22 cellular contexts compared by ENCODE assay signal in genomic region chr5:59484618-59485017, GRCh38.
DNase-seq lines count a peak whose midpoint lies in the region; ATAC-seq, FAIRE-seq and TF ChIP-seq lines count a peak whose summit lies in the region.
"Had no signal": no experiment of that assay in that cellular context is flagged by ENCODE, and none has a peak within 500 bp of the region (broad histone marks: within the 10 kb centered on the region; RNA-seq: fewer than 3 reads in every experiment).

No MANE protein-coding gene starts in this region.

- peaks cover 0 to 7% (median 1%) of the 10 kb centered on the region in 4 experiments; a peak in 2 of 7 replicates for H3K4me1 ChIP-seq in H1 (replicated peaks in 1 of 4; ENCODE audit: control insufficient read depth in 3 of 4, insufficient read depth in 4 of 4, low read length in 3 of 4)
- H3K4me1 ChIP-seq in right lobe of liver, result no peaks in the 10 kb centered on the region

- H3K4me3 Mint-ChIP-seq in activated T-cell treated with anti-CD3 and anti-CD28 coated beads, Interleukin-2, amount 50 U/mL, for 72 hours, result peak overlapping the region; percentile 73 to 86
- H3K4me3 Mint-ChIP-seq: activated CD4-positive, alpha-beta T cell treated with anti-CD3 and anti-CD28 coated beads, Interleukin-2, amount 10 ng/mL, durations not matched to agents 7 days and 5 days; CD4-positive, alpha-beta T cell; central memory CD8-positive, alpha-beta T cell; HFFc6; stimulated activated memory B cell treated with anti-CD40 and anti-IgM and Interleukin-4, amounts not matched to agents 10 μg/mL and 1 μg/mL and 100 μg/mL, for 72 hours had no signal

- H3K4me1 Mint-ChIP-seq in activated T-cell treated with anti-CD3 and anti-CD28 coated beads, Interleukin-2, amount 50 U/mL, for 72 hours (ENCODE audit: low read depth), result peaks cover 29% of the 10 kb centered on the region
- H3K4me1 Mint-ChIP-seq: central memory CD8-positive, alpha-beta T cell; stimulated activated memory B cell treated with anti-CD40 and anti-IgM and Interleukin-4, amounts not matched to agents 10 μg/mL and 1 μg/mL and 100 μg/mL, for 72 hours had no signal

- H3K9me3 ChIP-seq in SK-N-MC (ENCODE audit: low read depth, low read length) (no peaks in the 10 kb centered on the region), H1 (ENCODE audit: insufficient read depth in 2 of 2, low read depth in 1 of 2, low read length in 1 of 2) (no peaks in the 10 kb centered on the region; a peak in 1 of 4 replicates), MG63 (no peaks in the 10 kb centered on the region), right lobe of liver (no peaks in the 10 kb centered on the region)
- H3K9me3 ChIP-seq: gastroesophageal sphincter, right atrium auricular region, tibial artery had no signal

- no peak overlapping the region for H2BK120ac ChIP-seq in H1 (replicated peaks; ENCODE audit: low read depth, low read length)

- H4K5ac ChIP-seq in H1 (ENCODE audit: insufficient read length, low read depth, low read length), result no peak overlapping the region

- peaks cover 25% of the 10 kb centered on the region for H3K27me3 Mint-ChIP-seq in activated T-cell treated with anti-CD3 and anti-CD28 coated beads, Interleukin-2, amount 50 U/mL, for 72 hours (ENCODE audit: low read depth)
- H3K27me3 Mint-ChIP-seq: CD4-positive, alpha-beta T cell; central memory CD8-positive, alpha-beta T cell; stimulated activated memory B cell treated with anti-CD40 and anti-IgM and Interleukin-4, amounts not matched to agents 10 μg/mL and 1 μg/mL and 100 μg/mL, for 72 hours had no signal

- intact Hi-C loops in left colon (cut with DNase I, micrococcal nuclease) (no loop called here), right lobe of liver (cut with DNase I) (no loop called here)

- H3K18ac ChIP-seq in H1 (ENCODE audit: extremely low read depth, low read length), result no peak overlapping the region

- H3K4me2 ChIP-seq in H1 (ENCODE audit: insufficient read depth in 1 of 2, low read depth in 2 of 2, low read length in 2 of 2), result no peak overlapping the region

- H4K20me1 ChIP-seq in H1 (replicated peaks in 1 of 2; ENCODE audit: control insufficient read depth in 1 of 2, insufficient read depth in 2 of 2, low read length in 2 of 2), result no peaks in the 10 kb centered on the region

- H3K36me3 ChIP-seq in SK-N-MC (ENCODE audit: insufficient read depth, low read length), result no peaks in the 10 kb centered on the region
- H3K36me3 ChIP-seq in H1 (ENCODE audit: control insufficient read depth in 2 of 4, insufficient read depth in 4 of 4, low read length in 3 of 4), result no peaks in the 10 kb centered on the region
- H3K36me3 ChIP-seq in MG63, result no peaks in the 10 kb centered on the region
- no peaks in the 10 kb centered on the region for H3K36me3 ChIP-seq in right lobe of liver
- H3K36me3 ChIP-seq: gastroesophageal sphincter, right atrium auricular region, tibial artery had no signal

- no peaks in the 10 kb centered on the region for H3K23me2 ChIP-seq in H1 (ENCODE audit: low read depth, low read length)

- no peak for TF ChIP-seq EP300 in H1 (IDR thresholded peaks at IDR 0.05; ENCODE audit: borderline replicate concordance in 1 of 2, low read depth in 2 of 2, low read length in 2 of 2)

- no peaks in the 10 kb centered on the region for H3K27me3 ChIP-seq in H1 (replicated peaks in 1 of 4; ENCODE audit: control insufficient read depth in 3 of 4, extremely low read depth in 1 of 4, insufficient read depth in 3 of 4, low read length in 3 of 4)
- H3K27me3 ChIP-seq in MG63, result no peaks in the 10 kb centered on the region
- H3K27me3 ChIP-seq in right lobe of liver, result no peaks in the 10 kb centered on the region
- H3K27me3 ChIP-seq: gastroesophageal sphincter, right atrium auricular region, tibial artery had no signal

- H3K79me2 ChIP-seq in H1 (ENCODE audit: control insufficient read depth in 1 of 2, insufficient read depth in 2 of 2, low read length in 2 of 2), result no peaks in the 10 kb centered on the region

- 90% methylated on average over 2 of the region's 2 CpGs; no CpG with 5 or more reads in 1 of the 2 experiments for WGBS in H1 (ENCODE audit: extremely low coverage in 1 of 2, insufficient coverage in 1 of 2, insufficient read length in 1 of 2, insufficient replicate concordance in 2 of 2, low coverage in 1 of 2, low lambda C conversion rate in 2 of 2, missing lambda C conversion rate in 1 of 2), 2 experiments
- WGBS in right lobe of liver (ENCODE audit: insufficient coverage, low coverage, low lambda C conversion rate, missing lambda C conversion rate), result 69% methylated on average over 2 of the region's 2 CpGs

- H3K27ac Mint-ChIP-seq in activated T-cell treated with anti-CD3 and anti-CD28 coated beads, Interleukin-2, amount 50 U/mL, for 72 hours, result peak overlapping the region; percentile 78
- H3K27ac Mint-ChIP-seq: activated CD4-positive, alpha-beta T cell treated with anti-CD3 and anti-CD28 coated beads, Interleukin-2, amount 10 ng/mL, durations not matched to agents 7 days and 5 days; CD4-positive, alpha-beta T cell; HFFc6; stimulated activated memory B cell treated with anti-CD40 and anti-IgM and Interleukin-4, amounts not matched to agents 10 μg/mL and 1 μg/mL and 100 μg/mL, for 72 hours had no signal

- H3K9ac ChIP-seq in SK-N-MC (ENCODE audit: insufficient read length), result peak overlapping the region; percentile 14
- H3K9ac ChIP-seq in H1 (replicated peaks in 1 of 4; ENCODE audit: extremely low read depth in 1 of 4, low read depth in 3 of 4, low read length in 3 of 4), result no peak overlapping the region

- H4K8ac ChIP-seq in H1 (ENCODE audit: extremely low read depth, insufficient read depth, low read length), result no peak overlapping the region

- H3K23ac ChIP-seq in H1 (ENCODE audit: insufficient read length), result no peak overlapping the region

- no peak overlapping the region for H2BK20ac ChIP-seq in H1 (ENCODE audit: low read length)

- TF ChIP-seq POLR2A in H1 (IDR thresholded peaks at IDR 0.05; ENCODE audit: control extremely low read depth in 1 of 2, low read depth in 2 of 2, low read length in 2 of 2) (no peak), right lobe of liver (IDR thresholded peaks at IDR 0.05) (no peak)

- peak overlapping the region; percentile 93 for H3K27ac ChIP-seq in SK-N-MC
- H3K27ac ChIP-seq in H1 (ENCODE audit: low read depth, low read length), result no peak overlapping the region
- H3K27ac ChIP-seq in right lobe of liver, result no peak overlapping the region
- H3K27ac ChIP-seq: gastroesophageal sphincter, right atrium auricular region, tibial artery had no signal

- peak overlapping the region; percentile 18; the same call in 1 of the 2 replicates for H2BK12ac ChIP-seq in H1 (ENCODE audit: low read depth, low read length)

- no peaks in the 10 kb centered on the region for H3K79me1 ChIP-seq in H1 (ENCODE audit: low read depth, low read length)

- H3K9me3 Mint-ChIP-seq in activated T-cell treated with anti-CD3 and anti-CD28 coated beads, Interleukin-2, amount 50 U/mL, for 72 hours, result no peaks in the 10 kb centered on the region
- H3K9me3 Mint-ChIP-seq: activated CD4-positive, alpha-beta T cell treated with anti-CD3 and anti-CD28 coated beads, Interleukin-2, amount 10 ng/mL, durations not matched to agents 7 days and 5 days; CD4-positive, alpha-beta T cell; central memory CD8-positive, alpha-beta T cell; HFFc6; stimulated activated memory B cell treated with anti-CD40 and anti-IgM and Interleukin-4, amounts not matched to agents 10 μg/mL and 1 μg/mL and 100 μg/mL, for 72 hours had no signal

- no peak overlapping the region for H3K14ac ChIP-seq in H1 (ENCODE audit: insufficient read length)

- no peak overlapping the region for H2BK15ac ChIP-seq in H1 (ENCODE audit: low read length)

- H3K36me3 Mint-ChIP-seq in activated T-cell treated with anti-CD3 and anti-CD28 coated beads, Interleukin-2, amount 50 U/mL, for 72 hours (ENCODE audit: insufficient read depth in 2 of 2), result no peaks in the 10 kb centered on the region
- H3K36me3 Mint-ChIP-seq: stimulated activated memory B cell treated with anti-CD40 and anti-IgM and Interleukin-4, amounts not matched to agents 10 μg/mL and 1 μg/mL and 100 μg/mL, for 72 hours had no signal

- POLR2A ChIA-PET in H1 (lab: Charles Lee; ENCODE audit: partially characterized antibody), result no interaction called here

- no peak overlapping the region for H2AFZ ChIP-seq in H1 (ENCODE audit: low read length)

- no peak for DNase-seq in activated T-cell treated with anti-CD3 and anti-CD28 coated beads, Interleukin-2, amount 50 U/mL, for 72 hours
- DNase-seq in activated T-cell treated with anti-CD3 and anti-CD28 coated beads for 4 hours (no peak), SK-N-MC (ENCODE audit: low read depth, low spot score) (no peak), H1 (ENCODE audit: low read depth in 1 of 2, low spot score in 2 of 2) (no peak), renal cortical epithelial cell (ENCODE audit: low read depth) (peak; percentile 30), left colon (no peak), MG63 (no peak), right lobe of liver (no peak)
- DNase-seq: activated CD4-positive, alpha-beta T cell treated with anti-CD3 and anti-CD28 coated beads, Interleukin-2, amount 10 ng/mL, durations not matched to agents 7 days and 5 days; CD4-positive, alpha-beta T cell; erythroblast; HFFc6; NCI-H2029; occipital lobe; stimulated activated CD4-positive, alpha-beta T cell treated with anti-CD3 and anti-CD28 coated beads, Interleukin-15, amount 100 ng/mL, for 24 hours; SW 1271; tibial artery had no signal

- H2BK5ac ChIP-seq in H1 (ENCODE audit: low read depth, low read length), result no peak overlapping the region; the same call in 1 of the 2 replicates

- H3K4me3 ChIP-seq in SK-N-MC, result peak overlapping the region; percentile 68
- H3K4me3 ChIP-seq in H1 (ENCODE audit: extremely low read depth in 1 of 4, insufficient read depth in 2 of 4, low read depth in 3 of 4, low read length in 4 of 4), result no peak overlapping the region
- H3K4me3 ChIP-seq in MG63, result no peak overlapping the region
- no peak overlapping the region for H3K4me3 ChIP-seq in right lobe of liver
- H3K4me3 ChIP-seq: gastroesophageal sphincter, K562, right atrium auricular region, tibial artery had no signal

- no peak overlapping the region for H3K4ac ChIP-seq in H1 (replicated peaks; ENCODE audit: insufficient read length, low read depth, low read length)

- no peak overlapping the region for H4K91ac ChIP-seq in H1 (replicated peaks; ENCODE audit: insufficient read length, low read length)

- no peak for TF ChIP-seq RAD21 in H1 (IDR thresholded peaks at IDR 0.05 in 1 of 2, conservative IDR thresholded peaks at IDR 0.05 in 1 of 2; ENCODE audit: low read depth in 2 of 2, low read length in 2 of 2)

- FAIRE-seq in H1 (lab: Jason Lieb, UNC), result no peak
- FAIRE-seq: K562 had no signal

- no peak overlapping the region for H2AK5ac ChIP-seq in H1 (ENCODE audit: low read depth, low read length)

- peak; percentile 79 to 83 for ATAC-seq in activated T-cell treated with anti-CD3 and anti-CD28 coated beads, Interleukin-2, amount 50 U/mL, for 72 hours (replicated peaks in 1 of 2)
- ATAC-seq in left colon, result no peak
- no peak for ATAC-seq in right lobe of liver
- ATAC-seq: gastroesophageal sphincter, K562 had no signal

- CTCF ChIA-PET in H1 (lab: Charles Lee; ENCODE audit: partially characterized antibody), result interaction anchor here (0.8 to 0.9 kb wide), 2 partner anchors 12 to 301 kb away, joined by 3 read pairs; no protein-coding TSS in a partner anchor

- TF ChIP-seq CTCF in H1 (IDR thresholded peaks at IDR 0.05; ENCODE audit: control extremely low read depth in 1 of 3, insufficient read depth in 1 of 3, low read depth in 1 of 3, low read length in 3 of 3), result no peak
- TF ChIP-seq CTCF in right lobe of liver (IDR thresholded peaks at IDR 0.05), result no peak

- H3K56ac ChIP-seq in H1 (replicated peaks; ENCODE audit: insufficient read length, low read depth, low read length), result no peak overlapping the region

Comparison
In these comparisons a context has a peak if more than half of its experiments do, and no peak if none do; other contexts are left out.
1. ATAC-seq: peak in activated T-cell treated with anti-CD3 and anti-CD28 coated beads, Interleukin-2, amount 50 U/mL, for 72 hours (2 of 2); none in left colon (single experiment) and right lobe of liver (0 of 4).